1 cellular context compared by ENCODE assay signal in the genomic region with DNA sequence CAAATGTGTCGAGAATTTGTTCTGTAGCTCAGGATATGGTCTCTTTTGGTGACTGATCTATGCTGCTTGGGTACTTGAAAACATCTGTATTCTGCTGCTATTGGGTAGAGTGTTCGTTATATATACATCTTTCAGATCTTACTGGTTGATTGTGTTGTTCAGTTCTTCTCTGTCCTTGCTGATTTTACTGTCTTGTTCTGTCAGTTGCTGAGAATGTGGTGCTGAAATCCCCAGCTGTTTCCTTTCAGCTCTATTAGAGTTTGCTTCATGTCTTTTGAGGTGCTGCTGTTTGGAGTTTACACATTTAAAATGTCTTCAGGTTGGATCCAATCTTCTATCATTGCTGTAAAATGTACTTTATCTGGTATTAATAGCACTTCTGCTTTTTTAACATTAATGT.
TF ChIP-seq lines count a peak whose summit lies in the region.

No MANE protein-coding gene starts in this region.

TF ChIP-seq in endothelial cell of umbilical vein, 7 proteins besides CTCF, POLR2A, EP300 and RAD21:
- TF ChIP-seq MYC (IDR thresholded peaks at IDR 0.05; ENCODE audit: low read depth, low read length) (no peak), GATA2 (IDR thresholded peaks at IDR 0.05; ENCODE audit: insufficient read depth, insufficient read length, low read depth, low read length) (no peak), JUN (IDR thresholded peaks at IDR 0.05; ENCODE audit: borderline replicate concordance, insufficient read depth, insufficient read length, low read depth) (no peak), POLR2AphosphoS5 (IDR thresholded peaks at IDR 0.05; ENCODE audit: insufficient read depth, low read depth, low read length) (no peak), MAX (IDR thresholded peaks at IDR 0.05; ENCODE audit: insufficient read depth, insufficient read length) (no peak), EZH2 (IDR thresholded peaks at IDR 0.05; ENCODE audit: borderline replicate concordance, low read depth, low read length, severe bottlenecking) (no peak), FOS (IDR thresholded peaks at IDR 0.05; ENCODE audit: borderline replicate concordance, insufficient read depth, low read length) (no peak)
